Comparison of ENCODE assay signal across 9 cellular contexts in genomic region chr2:11156396-11157075, GRCh38. TPM values are rescaled to one million over a fixed set of nuclear protein-coding genes. Genes with fewer than 3 reads are reported as not detected.
DNase-seq lines count a peak whose midpoint lies in the region; ATAC-seq and TF ChIP-seq lines count a peak whose summit lies in the region.
"Had no signal": no experiment of that assay in that cellular context is flagged by ENCODE, and none has a peak within 500 bp of the region (broad histone marks: within the 10 kb centered on the region; RNA-seq: fewer than 3 reads in every experiment).

No MANE protein-coding gene starts in this region.

- H3K4me3 Mint-ChIP-seq in stimulated activated naive CD8-positive, alpha-beta T cell treated with anti-CD3 and anti-CD28 coated beads, Interleukin-15, Interleukin-2, amounts not matched to agents 100 ng/mL and 50 ng/mL, for 24 hours = peak overlapping the region; percentile 81
- H3K4me3 Mint-ChIP-seq in activated naive CD8-positive, alpha-beta T cell treated with anti-CD3 and anti-CD28 coated beads for 36 hours = peak overlapping the region; percentile 77

- H3K4me1 ChIP-seq in mucosa of descending colon (ENCODE audit: low read depth) (peaks cover 9% of the 10 kb centered on the region), vagina (peaks cover 27% of the 10 kb centered on the region)

- H3K9me3 ChIP-seq in mucosa of descending colon = no peaks in the 10 kb centered on the region
- H3K9me3 ChIP-seq in vagina = no peaks in the 10 kb centered on the region

- no peaks in the 10 kb centered on the region for H3K27me3 ChIP-seq in vagina

- H3K27me3 Mint-ChIP-seq in stimulated activated naive CD8-positive, alpha-beta T cell treated with anti-CD3 and anti-CD28 coated beads, Interleukin-15, Interleukin-2, amounts not matched to agents 100 ng/mL and 50 ng/mL, for 24 hours = no peaks in the 10 kb centered on the region
- H3K27me3 Mint-ChIP-seq in activated naive CD8-positive, alpha-beta T cell treated with anti-CD3 and anti-CD28 coated beads for 36 hours = no peaks in the 10 kb centered on the region

- no peak for DNase-seq in stimulated activated naive CD8-positive, alpha-beta T cell treated with anti-CD3 and anti-CD28 coated beads, Interleukin-15, Interleukin-2, amounts not matched to agents 100 U/mL and 50 U/mL, for 24 hours
- DNase-seq in activated naive CD8-positive, alpha-beta T cell treated with anti-CD3 and anti-CD28 coated beads for 36 hours = no peak
- DNase-seq in mucosa of descending colon (peak; percentile 29 to 63 (median 53)), vagina (ENCODE audit: extremely low spot score in 2 of 2) (no peak), DMS153 (lab: John Stamatoyannopoulos, UW) (no peak), GM20000 (ENCODE audit: low spot score) (no peak), KG1 (lab: John Stamatoyannopoulos, UW) (no peak)
- DNase-seq: NCI-H2029 had no signal

- H3K36me3 Mint-ChIP-seq in stimulated activated naive CD8-positive, alpha-beta T cell treated with anti-CD3 and anti-CD28 coated beads, Interleukin-15, Interleukin-2, amounts not matched to agents 100 ng/mL and 50 ng/mL, for 24 hours (ENCODE audit: low read depth) = no peaks in the 10 kb centered on the region
- no peaks in the 10 kb centered on the region for H3K36me3 Mint-ChIP-seq in activated naive CD8-positive, alpha-beta T cell treated with anti-CD3 and anti-CD28 coated beads for 36 hours

- H3K9me3 Mint-ChIP-seq in stimulated activated naive CD8-positive, alpha-beta T cell treated with anti-CD3 and anti-CD28 coated beads, Interleukin-15, Interleukin-2, amounts not matched to agents 100 ng/mL and 50 ng/mL, for 24 hours = no peaks in the 10 kb centered on the region
- no peaks in the 10 kb centered on the region for H3K9me3 Mint-ChIP-seq in activated naive CD8-positive, alpha-beta T cell treated with anti-CD3 and anti-CD28 coated beads for 36 hours

- TF ChIP-seq POLR2A in vagina (IDR thresholded peaks at IDR 0.05) = no peak

- H3K4me1 Mint-ChIP-seq in stimulated activated naive CD8-positive, alpha-beta T cell treated with anti-CD3 and anti-CD28 coated beads, Interleukin-15, Interleukin-2, amounts not matched to agents 100 ng/mL and 50 ng/mL, for 24 hours (ENCODE audit: low read depth) = peaks cover 24% of the 10 kb centered on the region
- H3K4me1 Mint-ChIP-seq in activated naive CD8-positive, alpha-beta T cell treated with anti-CD3 and anti-CD28 coated beads for 36 hours = peaks cover 11% of the 10 kb centered on the region

- H3K4me3 ChIP-seq in mucosa of descending colon (no peak overlapping the region), vagina (peak overlapping the region; percentile 82 to 97)

- TF ChIP-seq CTCF in mucosa of descending colon (IDR thresholded peaks at IDR 0.05) (no peak), vagina (IDR thresholded peaks at IDR 0.05) (no peak), GM20000 (IDR thresholded peaks at IDR 0.05; ENCODE audit: extremely low read depth, missing control alignments) (no peak)

- no peak for ATAC-seq in stimulated activated naive CD8-positive, alpha-beta T cell treated with anti-CD3 and anti-CD28 coated beads, Interleukin-15, Interleukin-2, amounts not matched to agents 100 U/mL and 50 U/mL, for 24 hours
- ATAC-seq in mucosa of descending colon = no peak

- intact Hi-C loops in mucosa of descending colon (cut with DNase I, micrococcal nuclease) (no loop called here), vagina (cut with DNase I) (no loop called here)

- H3K27ac Mint-ChIP-seq in stimulated activated naive CD8-positive, alpha-beta T cell treated with anti-CD3 and anti-CD28 coated beads, Interleukin-15, Interleukin-2, amounts not matched to agents 100 ng/mL and 50 ng/mL, for 24 hours = no peak overlapping the region
- no peak overlapping the region for H3K27ac Mint-ChIP-seq in activated naive CD8-positive, alpha-beta T cell treated with anti-CD3 and anti-CD28 coated beads for 36 hours

- H3K36me3 ChIP-seq in mucosa of descending colon (ENCODE audit: low read depth) (no peaks in the 10 kb centered on the region), vagina (no peaks in the 10 kb centered on the region)

- no peak overlapping the region for H3K27ac ChIP-seq in vagina

RNA-seq across cellular contexts. Expression of gene SLC66A3, which starts 1.3 kb away (rescaled TPM):
- total RNA-seq in activated naive CD8-positive, alpha-beta T cell treated with anti-CD3 and anti-CD28 coated beads for 36 hours = 1 to 10 TPM; 5.6 to 6.8 TPM
- total RNA-seq in mucosa of descending colon = 10 to 100 TPM in 2 of 3 donors, 1 to 10 TPM in 1; 9.4 to 14.2 (median 12.1) TPM
- 59.7 TPM for total RNA-seq in vagina

Comparison
In these comparisons a context has a peak if more than half of its experiments do, and no peak if none do; other contexts are left out.
1. DNase-seq: peak in mucosa of descending colon (3 of 3); none in stimulated activated naive CD8-positive, alpha-beta T cell treated with anti-CD3 and anti-CD28 coated beads, Interleukin-15, Interleukin-2, amounts not matched to agents 100 U/mL and 50 U/mL, for 24 hours (single experiment), activated naive CD8-positive, alpha-beta T cell treated with anti-CD3 and anti-CD28 coated beads for 36 hours (single experiment), vagina (0 of 2), DMS153 (single experiment), GM20000 (single experiment) and KG1 (single experiment).